In the genomic region with DNA sequence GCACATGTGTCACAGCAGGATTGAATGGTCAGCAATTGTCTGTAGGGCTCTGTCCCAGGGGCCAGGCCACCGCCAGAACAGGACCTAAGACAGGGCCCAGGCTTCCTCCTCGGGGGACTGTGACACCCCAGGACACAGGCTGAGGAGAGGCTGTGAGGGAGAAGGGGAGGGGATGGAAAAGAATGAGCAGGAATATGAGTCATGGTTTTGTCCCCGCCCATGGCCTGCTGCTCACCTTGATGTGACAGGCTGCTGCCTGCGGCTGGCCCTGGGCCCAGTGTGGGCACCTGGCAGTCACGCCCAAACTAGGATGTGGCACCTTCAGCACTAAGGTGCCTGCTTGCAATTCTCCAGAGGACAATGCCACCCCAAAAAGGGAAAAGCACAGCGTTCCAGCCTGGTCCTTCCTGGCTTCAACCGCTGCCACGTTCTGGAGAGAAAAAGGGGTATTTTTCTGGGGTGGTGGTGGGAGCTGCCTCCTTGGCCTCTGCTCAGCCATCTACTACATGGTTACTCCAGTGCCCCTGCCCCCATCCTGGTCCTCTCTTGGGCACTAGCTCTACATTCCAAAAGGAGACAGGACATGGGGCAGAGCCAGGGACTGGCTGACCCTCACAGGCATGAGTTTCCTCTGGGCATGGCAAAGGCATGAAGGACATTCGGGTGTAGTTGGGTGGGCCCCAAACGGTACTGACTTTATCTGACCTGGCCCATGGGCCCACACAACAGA, we compare ENCODE assay signal across 16 cellular contexts.
DNase-seq lines count a peak whose midpoint lies in the region; ATAC-seq and TF ChIP-seq lines count a peak whose summit lies in the region.
"Had no signal": no experiment of that assay in that cellular context is flagged by ENCODE, and none has a peak within 500 bp of the region (broad histone marks: within the 10 kb centered on the region; RNA-seq: fewer than 3 reads in every experiment).

No MANE protein-coding gene starts in this region.

- H3K4me3 Mint-ChIP-seq in activated naive CD4-positive, alpha-beta T cell treated with anti-CD3 and anti-CD28 coated beads for 36 hours, result no peak overlapping the region
- H3K4me3 Mint-ChIP-seq in stimulated activated naive B cell treated with anti-CD40 and anti-IgM and Interleukin-4, amounts not matched to agents 10 μg/mL and 1 μg/mL and 100 μg/mL, for 72 hours, result no peak overlapping the region
- H3K4me3 Mint-ChIP-seq in osteocyte (ENCODE audit: unreplicated experiment), result no peak overlapping the region
- H3K4me3 Mint-ChIP-seq: activated CD8-positive, alpha-beta T cell treated with anti-CD3 and anti-CD28 coated beads for 36 hours; activated naive CD4-positive, alpha-beta T cell treated with anti-CD3 and anti-CD28 coated beads, Interleukin-2, amount 50 U/mL, for 24 hours; effector memory CD8-positive, alpha-beta T cell had no signal

- TF ChIP-seq CTCF in PC-3 (conservative IDR thresholded peaks at IDR 0.05; ENCODE audit: low read depth, low read length) (no peak), hepatocyte (IDR thresholded peaks at IDR 0.05; ENCODE audit: poor library complexity) (no peak), thyroid gland (IDR thresholded peaks at IDR 0.05) (no peak), osteocyte (IDR thresholded peaks at IDR 0.05) (no peak)

- H3K4me2 ChIP-seq in PC-3 (ENCODE audit: low read length) (peak overlapping the region; percentile 48), hepatocyte (no peak overlapping the region)

- peak overlapping the region; percentile 47 for H3K27ac ChIP-seq in PC-3 (ENCODE audit: low read length)
- H3K27ac ChIP-seq in hepatocyte, result no peak overlapping the region
- H3K27ac ChIP-seq in thyroid gland, result peak overlapping the region; percentile 49 to 67 (median 56)
- H3K27ac ChIP-seq: HL-60, uterus had no signal

- H3K36me3 ChIP-seq in PC-3 (ENCODE audit: low read depth, low read length) (no peaks in the 10 kb centered on the region), hepatocyte (replicated peaks; ENCODE audit: insufficient read depth, low read depth) (no peaks in the 10 kb centered on the region), thyroid gland (no peaks in the 10 kb centered on the region)
- H3K36me3 ChIP-seq: BE2C, uterus had no signal

- H2AFZ ChIP-seq in PC-3 (ENCODE audit: low read length) (no peak overlapping the region), hepatocyte (no peak overlapping the region)

- peaks cover 3% of the 10 kb centered on the region for H3K4me1 Mint-ChIP-seq in activated naive CD4-positive, alpha-beta T cell treated with anti-CD3 and anti-CD28 coated beads for 36 hours (ENCODE audit: low read depth)
- H3K4me1 Mint-ChIP-seq in stimulated activated naive B cell treated with anti-CD40 and anti-IgM and Interleukin-4, amounts not matched to agents 10 μg/mL and 1 μg/mL and 100 μg/mL, for 72 hours, result peaks cover 16 to 20% of the 10 kb centered on the region in 2 donors
- peaks cover 14% of the 10 kb centered on the region for H3K4me1 Mint-ChIP-seq in osteocyte (ENCODE audit: unreplicated experiment)

- no TSS peak for BruUV-seq in PC-3 (replicated peaks; lab: Mats Ljungman, UMichigan)

- H3F3A ChIP-seq in PC-3 (ENCODE audit: low read length, unreplicated experiment), result no peaks in the 10 kb centered on the region

- DNase-seq in activated naive CD4-positive, alpha-beta T cell treated with anti-CD3 and anti-CD28 coated beads for 36 hours, result peak; percentile 29
- no peak for DNase-seq in activated naive CD4-positive, alpha-beta T cell treated with anti-CD3 and anti-CD28 coated beads, Interleukin-2, amount 50 U/mL, for 72 hours (ENCODE audit: low spot score in 2 of 2)
- DNase-seq in PC-3 (peak; percentile 86), hepatocyte (ENCODE audit: low spot score) (peak; percentile 71), thyroid gland (peak; percentile 90 to 94), osteocyte (ENCODE audit: extremely low spot score, unreplicated experiment) (no peak)
- DNase-seq in stimulated activated naive B cell treated with anti-CD40 and anti-IgM and Interleukin-4, amounts not matched to agents 10 μg/mL and 1 μg/mL and 100 μg/mL, for 72 hours, result no peak
- DNase-seq: activated CD8-positive, alpha-beta T cell treated with anti-CD3 and anti-CD28 coated beads for 36 hours; BE2C; effector memory CD8-positive, alpha-beta T cell; NCI-H1694; nucleus accumbens; uterus had no signal

- POLR2A ChIA-PET in PC-3 (lab: Charles Lee; ENCODE audit: unreplicated experiment), result no interaction called here

- H3K4me1 ChIP-seq in PC-3 (ENCODE audit: insufficient read depth, low read length) (peaks cover 19% of the 10 kb centered on the region), hepatocyte (ENCODE audit: insufficient read depth) (no peaks in the 10 kb centered on the region), thyroid gland (peaks cover 5 to 15% of the 10 kb centered on the region in 2 donors)
- H3K4me1 ChIP-seq: BE2C, uterus had no signal

- H3K9me3 ChIP-seq in PC-3 (ENCODE audit: low read length), result no peaks in the 10 kb centered on the region
- H3K9me3 ChIP-seq in hepatocyte (ENCODE audit: low read depth), result no peaks in the 10 kb centered on the region
- no peaks in the 10 kb centered on the region for H3K9me3 ChIP-seq in thyroid gland
- H3K9me3 ChIP-seq: BE2C, uterus had no signal

- H3K79me2 ChIP-seq in PC-3 (ENCODE audit: low read length), result no peaks in the 10 kb centered on the region
- H3K79me2 ChIP-seq in hepatocyte, result peaks cover 16% of the 10 kb centered on the region

- H3K36me3 Mint-ChIP-seq in activated naive CD4-positive, alpha-beta T cell treated with anti-CD3 and anti-CD28 coated beads for 36 hours (ENCODE audit: low read depth), result no peaks in the 10 kb centered on the region
- no peaks in the 10 kb centered on the region for H3K36me3 Mint-ChIP-seq in activated naive CD4-positive, alpha-beta T cell treated with anti-CD3 and anti-CD28 coated beads, Interleukin-2, amount 50 U/mL, for 72 hours
- H3K36me3 Mint-ChIP-seq in stimulated activated naive B cell treated with anti-CD40 and anti-IgM and Interleukin-4, amounts not matched to agents 10 μg/mL and 1 μg/mL and 100 μg/mL, for 72 hours, result no peaks in the 10 kb centered on the region
- H3K36me3 Mint-ChIP-seq in osteocyte (ENCODE audit: unreplicated experiment), result no peaks in the 10 kb centered on the region
- H3K36me3 Mint-ChIP-seq: activated naive CD4-positive, alpha-beta T cell treated with anti-CD3 and anti-CD28 coated beads, Interleukin-2, amount 50 U/mL, for 24 hours had no signal

- H3K27me3 ChIP-seq in PC-3 (ENCODE audit: low read length), result no peaks in the 10 kb centered on the region
- no peaks in the 10 kb centered on the region for H3K27me3 ChIP-seq in hepatocyte
- no peaks in the 10 kb centered on the region for H3K27me3 ChIP-seq in thyroid gland
- H3K27me3 ChIP-seq: uterus had no signal

- intact Hi-C loops in activated naive CD4-positive, alpha-beta T cell treated with anti-CD3 and anti-CD28 coated beads for 36 hours (cut with micrococcal nuclease), result no loop called here
- intact Hi-C loops in PC-3 (cut with micrococcal nuclease) (no loop called here), thyroid gland (cut with DNase I) (no loop called here)

- WGBS in hepatocyte (ENCODE audit: low lambda C conversion rate, missing lambda C conversion rate), result 78% methylated on average over 10 of the region's 10 CpGs
- WGBS in thyroid gland, 2 donors, result 65 to 77% methylated on average over 8 to 10 of the region's 10 CpGs

- peak overlapping the region; percentile 14; the same call in 1 of the 2 replicates for H3K9ac ChIP-seq in PC-3 (ENCODE audit: low read length)

- peak in 1 of 2 donors; percentile 25 for TF ChIP-seq POLR2A in thyroid gland (IDR thresholded peaks at IDR 0.05)

- H4K20me1 ChIP-seq in PC-3 (ENCODE audit: low read length) (no peaks in the 10 kb centered on the region), hepatocyte (ENCODE audit: insufficient read depth, poor library complexity, severe bottlenecking) (no peaks in the 10 kb centered on the region)

- ATAC-seq in activated naive CD4-positive, alpha-beta T cell treated with anti-CD3 and anti-CD28 coated beads, Interleukin-2, amount 50 U/mL, for 72 hours, result no peak
- ATAC-seq in PC-3 (peak; percentile 92), GM21360 (IDR thresholded peaks at IDR 0.05; ENCODE audit: unreplicated experiment) (no peak)
- ATAC-seq in stimulated activated naive B cell treated with anti-CD40 and anti-IgM and Interleukin-4, amounts not matched to agents 10 μg/mL and 1 μg/mL and 100 μg/mL, for 72 hours (replicated peaks), result no peak
- ATAC-seq: activated CD8-positive, alpha-beta T cell treated with anti-CD3 and anti-CD28 coated beads for 36 hours; effector memory CD8-positive, alpha-beta T cell had no signal

- no peaks in the 10 kb centered on the region for H3K27me3 Mint-ChIP-seq in activated naive CD4-positive, alpha-beta T cell treated with anti-CD3 and anti-CD28 coated beads for 36 hours (ENCODE audit: low read depth)
- peaks cover 8 to 18% of the 10 kb centered on the region in 2 donors for H3K27me3 Mint-ChIP-seq in stimulated activated naive B cell treated with anti-CD40 and anti-IgM and Interleukin-4, amounts not matched to agents 10 μg/mL and 1 μg/mL and 100 μg/mL, for 72 hours
- H3K27me3 Mint-ChIP-seq in osteocyte (ENCODE audit: unreplicated experiment), result no peaks in the 10 kb centered on the region
- H3K27me3 Mint-ChIP-seq: activated CD8-positive, alpha-beta T cell treated with anti-CD3 and anti-CD28 coated beads for 36 hours; activated naive CD4-positive, alpha-beta T cell treated with anti-CD3 and anti-CD28 coated beads, Interleukin-2, amount 50 U/mL, for 24 hours had no signal

- H3K9me2 ChIP-seq in PC-3 (replicated peaks; ENCODE audit: low read length), result no peaks in the 10 kb centered on the region
- H3K9me2 ChIP-seq in hepatocyte (replicated peaks; ENCODE audit: insufficient read depth), result no peaks in the 10 kb centered on the region

- CTCF ChIA-PET in activated naive CD4-positive, alpha-beta T cell treated with anti-CD3 and anti-CD28 coated beads for 36 hours (lab: Charles Lee), result no interaction called here
- CTCF ChIA-PET in PC-3 (lab: Charles Lee), result no interaction called here

- H3K4me3 ChIP-seq in PC-3 (ENCODE audit: low read length) (no peak overlapping the region), hepatocyte (no peak overlapping the region), thyroid gland (replicated peaks in 1 of 3) (no peak overlapping the region)
- H3K4me3 ChIP-seq: uterus had no signal

- no peak overlapping the region for H3K27ac Mint-ChIP-seq in activated naive CD4-positive, alpha-beta T cell treated with anti-CD3 and anti-CD28 coated beads for 36 hours
- H3K27ac Mint-ChIP-seq in activated naive CD4-positive, alpha-beta T cell treated with anti-CD3 and anti-CD28 coated beads, Interleukin-2, amount 50 U/mL, for 72 hours, result peak overlapping the region in 1 of 2 donors; percentile 2
- no peak overlapping the region for H3K27ac Mint-ChIP-seq in stimulated activated naive B cell treated with anti-CD40 and anti-IgM and Interleukin-4, amounts not matched to agents 10 μg/mL and 1 μg/mL and 100 μg/mL, for 72 hours
- no peak overlapping the region for H3K27ac Mint-ChIP-seq in osteocyte (ENCODE audit: unreplicated experiment)
- H3K27ac Mint-ChIP-seq: activated CD8-positive, alpha-beta T cell treated with anti-CD3 and anti-CD28 coated beads for 36 hours; activated naive CD4-positive, alpha-beta T cell treated with anti-CD3 and anti-CD28 coated beads, Interleukin-2, amount 50 U/mL, for 24 hours; effector memory CD8-positive, alpha-beta T cell had no signal

- H3K9me3 Mint-ChIP-seq in activated naive CD4-positive, alpha-beta T cell treated with anti-CD3 and anti-CD28 coated beads for 36 hours, result no peaks in the 10 kb centered on the region
- H3K9me3 Mint-ChIP-seq in activated naive CD4-positive, alpha-beta T cell treated with anti-CD3 and anti-CD28 coated beads, Interleukin-2, amount 50 U/mL, for 72 hours, result no peaks in the 10 kb centered on the region
- H3K9me3 Mint-ChIP-seq in stimulated activated naive B cell treated with anti-CD40 and anti-IgM and Interleukin-4, amounts not matched to agents 10 μg/mL and 1 μg/mL and 100 μg/mL, for 72 hours, result no peaks in the 10 kb centered on the region
- H3K9me3 Mint-ChIP-seq in osteocyte (ENCODE audit: unreplicated experiment), result no peaks in the 10 kb centered on the region
- H3K9me3 Mint-ChIP-seq: activated CD8-positive, alpha-beta T cell treated with anti-CD3 and anti-CD28 coated beads for 36 hours; activated naive CD4-positive, alpha-beta T cell treated with anti-CD3 and anti-CD28 coated beads, Interleukin-2, amount 50 U/mL, for 24 hours; effector memory CD8-positive, alpha-beta T cell had no signal

Comparison
In these comparisons a context has a peak if more than half of its experiments do, and no peak if none do; other contexts are left out.
1. DNase-seq: peak in activated naive CD4-positive, alpha-beta T cell treated with anti-CD3 and anti-CD28 coated beads for 36 hours (single experiment), PC-3 (single experiment), hepatocyte (single experiment) and thyroid gland (2 of 2); none in activated naive CD4-positive, alpha-beta T cell treated with anti-CD3 and anti-CD28 coated beads, Interleukin-2, amount 50 U/mL, for 72 hours (0 of 2), stimulated activated naive B cell treated with anti-CD40 and anti-IgM and Interleukin-4, amounts not matched to agents 10 μg/mL and 1 μg/mL and 100 μg/mL, for 72 hours (single experiment) and osteocyte (single experiment).